ENCODE assay signal across 21 cellular contexts in genomic region chr6:11179088-11179977, GRCh38. TPM values are rescaled to one million over a fixed set of nuclear protein-coding genes. Genes with fewer than 3 reads are reported as not detected.
DNase-seq lines count a peak whose midpoint lies in the region; ATAC-seq and TF ChIP-seq lines count a peak whose summit lies in the region.
"Had no signal": no experiment of that assay in that cellular context is flagged by ENCODE, and none has a peak within 500 bp of the region (broad histone marks: within the 10 kb centered on the region; RNA-seq: fewer than 3 reads in every experiment).

No MANE protein-coding gene starts in this region.

- TF ChIP-seq POLR2A in breast epithelium (IDR thresholded peaks at IDR 0.05): no peak

- ATAC-seq in upper lobe of right lung: peak; percentile 34
- ATAC-seq: stimulated activated naive CD8-positive, alpha-beta T cell treated with anti-CD3 and anti-CD28 coated beads, Interleukin-15, amount 100 ng/mL, for 72 hours had no signal

- peak overlapping the region; percentile 40 for H3K27ac ChIP-seq in mammary epithelial cell (ENCODE audit: insufficient read depth, low read depth, low read length)
- H3K27ac ChIP-seq in breast epithelium: no peak overlapping the region
- no peak overlapping the region for H3K27ac ChIP-seq in endodermal cell (ENCODE audit: low read depth, low read length)
- H3K27ac ChIP-seq in upper lobe of right lung: no peak overlapping the region
- H3K27ac ChIP-seq: BLaER1 treated with 17β-estradiol and CSF1 and Interleukin-3, amounts not matched to agents 10 nM and 100 nM; coronary artery; spleen; tibial artery; VCaP had no signal

- POLR2A ChIA-PET in activated CD4-positive, alpha-beta T cell treated with anti-CD3 and anti-CD28 coated beads, Interleukin-2, amount 10 ng/mL, durations not matched to agents 7 days and 5 days (lab: Charles Lee): no interaction called here

- H3K27me3 Mint-ChIP-seq in endodermal cell (ENCODE audit: insufficient read depth): no peaks in the 10 kb centered on the region
- no peaks in the 10 kb centered on the region for H3K27me3 Mint-ChIP-seq in activated CD4-positive, alpha-beta T cell treated with anti-CD3 and anti-CD28 coated beads, Interleukin-2, amount 10 ng/mL, durations not matched to agents 7 days and 5 days
- H3K27me3 Mint-ChIP-seq: stimulated activated naive CD8-positive, alpha-beta T cell treated with anti-CD3 and anti-CD28 coated beads, Interleukin-15, amount 100 ng/mL, for 72 hours had no signal

- H2AFZ ChIP-seq in mammary epithelial cell (ENCODE audit: low read depth, low read length): peak overlapping the region; percentile 76

- H3K9me3 Mint-ChIP-seq in endodermal cell: peaks cover 10% of the 10 kb centered on the region
- H3K9me3 Mint-ChIP-seq in activated CD4-positive, alpha-beta T cell treated with anti-CD3 and anti-CD28 coated beads, Interleukin-2, amount 10 ng/mL, durations not matched to agents 7 days and 5 days: peaks cover 12% of the 10 kb centered on the region

- H4K20me1 ChIP-seq in mammary epithelial cell (ENCODE audit: insufficient read depth, low read length): no peaks in the 10 kb centered on the region
- H4K20me1 ChIP-seq: BLaER1 treated with 17β-estradiol and CSF1 and Interleukin-3, amounts not matched to agents 10 nM and 100 nM had no signal

- peak overlapping the region; percentile 27 for H3K9ac ChIP-seq in mammary epithelial cell (ENCODE audit: insufficient read depth, low read length)
- no peak overlapping the region for H3K9ac ChIP-seq in endodermal cell (ENCODE audit: extremely low read depth, low read length, poor library complexity, severe bottlenecking)
- H3K9ac ChIP-seq: BLaER1 treated with 17β-estradiol and CSF1 and Interleukin-3, amounts not matched to agents 10 nM and 100 nM had no signal

- TF ChIP-seq CTCF in mammary epithelial cell (conservative IDR thresholded peaks at IDR 0.05 in 1 of 2, IDR thresholded peaks at IDR 0.05 in 1 of 2; ENCODE audit: extremely low read depth in 1 of 2, insufficient read depth in 1 of 2, low read depth in 1 of 2, low read length in 2 of 2) (no peak), breast epithelium (IDR thresholded peaks at IDR 0.05) (no peak), endodermal cell (conservative IDR thresholded peaks at IDR 0.05) (no peak), upper lobe of right lung (IDR thresholded peaks at IDR 0.05) (no peak)

- WGBS in mammary epithelial cell (ENCODE audit: low coverage, missing lambda C conversion rate): 43% methylated on average over 10 of the region's 11 CpGs
- WGBS in endodermal cell (ENCODE audit: insufficient coverage in 1 of 2, insufficient read length in 1 of 2), 2 experiments: 71 to 76% methylated on average over 6 to 11 of the region's 11 CpGs

- dilution Hi-C loops in mammary epithelial cell (cut with HindIII; ENCODE audit: low sequenced_read_pairs): no loop called here

- in situ Hi-C loops in mammary epithelial cell (cut with MboI; ENCODE audit: low sequenced_read_pairs in 2 of 2): no loop called here
- in situ Hi-C loops in KBM-7 (cut with MboI; ENCODE audit: low pct_unique_long_range_greater_than_20kb, low sequenced_read_pairs): no loop called here

- DNase-seq in mammary epithelial cell: no peak
- DNase-seq in breast epithelium (ENCODE audit: low spot score in 2 of 2): no peak
- DNase-seq in NCI-H748 (lab: John Stamatoyannopoulos, UW; ENCODE audit: unreplicated experiment): peak; percentile 68
- DNase-seq in endodermal cell: peak; percentile 64
- no peak for DNase-seq in upper lobe of right lung
- no peak for DNase-seq in KBM-7
- DNase-seq in activated CD4-positive, alpha-beta T cell treated with anti-CD3 and anti-CD28 coated beads, Interleukin-2, amount 10 ng/mL, durations not matched to agents 7 days and 5 days: no peak
- DNase-seq in NCI-H2196 (lab: John Stamatoyannopoulos, UW; ENCODE audit: unreplicated experiment): no peak
- DNase-seq: activated CD4-positive, alpha-beta T cell treated with anti-CD3 and anti-CD28 coated beads, Interleukin-2, amount 50 U/mL, for 4 hours; activated CD8-positive, alpha-beta memory T cell treated with anti-CD3 and anti-CD28 coated beads, Interleukin-2, amount 50 U/mL, for 48 hours; activated effector memory CD4-positive, alpha-beta T cell treated with Interleukin-2 at 50 U/mL for 16 hours; Kasumi-1; NCI-H1092; NCI-H2029; spleen; stimulated activated CD4-positive, alpha-beta T cell treated with anti-CD3 and anti-CD28 coated beads, Interleukin-4, amount 100 ng/mL, for 4 hours; stimulated activated naive CD8-positive, alpha-beta T cell treated with anti-CD3 and anti-CD28 coated beads, Interleukin-15, amount 100 ng/mL, for 72 hours; tibial artery had no signal

- peaks cover 11% of the 10 kb centered on the region for H3K36me3 Mint-ChIP-seq in endodermal cell (ENCODE audit: low read depth)
- H3K36me3 Mint-ChIP-seq in activated CD4-positive, alpha-beta T cell treated with anti-CD3 and anti-CD28 coated beads, Interleukin-2, amount 10 ng/mL, durations not matched to agents 7 days and 5 days (ENCODE audit: low read depth): peaks cover 24% of the 10 kb centered on the region

- no peaks in the 10 kb centered on the region for H3K79me2 ChIP-seq in mammary epithelial cell (ENCODE audit: insufficient read depth, low read length)

- H3K9me3 ChIP-seq in mammary epithelial cell (replicated peaks; ENCODE audit: insufficient read depth, low read length): no peaks in the 10 kb centered on the region
- no peaks in the 10 kb centered on the region for H3K9me3 ChIP-seq in breast epithelium
- H3K9me3 ChIP-seq in endodermal cell (ENCODE audit: control insufficient read depth, low read length): peaks cover 13% of the 10 kb centered on the region
- H3K9me3 ChIP-seq in upper lobe of right lung: no peaks in the 10 kb centered on the region
- H3K9me3 ChIP-seq: tibial artery had no signal

- no peak overlapping the region for H3K4me3 Mint-ChIP-seq in endodermal cell
- no peak overlapping the region for H3K4me3 Mint-ChIP-seq in activated CD4-positive, alpha-beta T cell treated with anti-CD3 and anti-CD28 coated beads, Interleukin-2, amount 10 ng/mL, durations not matched to agents 7 days and 5 days
- H3K4me3 Mint-ChIP-seq: stimulated activated naive CD8-positive, alpha-beta T cell treated with anti-CD3 and anti-CD28 coated beads, Interleukin-15, amount 100 ng/mL, for 72 hours had no signal

- H3K4me1 Mint-ChIP-seq in endodermal cell: peaks cover 6% of the 10 kb centered on the region
- H3K4me1 Mint-ChIP-seq in activated CD4-positive, alpha-beta T cell treated with anti-CD3 and anti-CD28 coated beads, Interleukin-2, amount 10 ng/mL, durations not matched to agents 7 days and 5 days: peaks cover 2% of the 10 kb centered on the region
- H3K4me1 Mint-ChIP-seq: stimulated activated naive CD8-positive, alpha-beta T cell treated with anti-CD3 and anti-CD28 coated beads, Interleukin-15, amount 100 ng/mL, for 72 hours had no signal

- H3K27me3 ChIP-seq in mammary epithelial cell (ENCODE audit: insufficient read depth, low read length) (no peaks in the 10 kb centered on the region), breast epithelium (no peaks in the 10 kb centered on the region), endodermal cell (ENCODE audit: control insufficient read depth, insufficient read depth, low read length, poor library complexity, severe bottlenecking) (no peaks in the 10 kb centered on the region), upper lobe of right lung (no peaks in the 10 kb centered on the region)
- H3K27me3 ChIP-seq: BLaER1 treated with 17β-estradiol and CSF1 and Interleukin-3, amounts not matched to agents 10 nM and 100 nM; spleen; tibial artery had no signal

- H3K4me3 ChIP-seq in mammary epithelial cell (replicated peaks in 1 of 3; ENCODE audit: insufficient read depth in 1 of 3, low read depth in 2 of 3, low read length in 3 of 3) (no peak overlapping the region), breast epithelium (no peak overlapping the region), endodermal cell (ENCODE audit: low read length) (no peak overlapping the region), upper lobe of right lung (no peak overlapping the region)
- H3K4me3 ChIP-seq: BLaER1 treated with 17β-estradiol and CSF1 and Interleukin-3, amounts not matched to agents 10 nM and 100 nM; coronary artery; spleen; tibial artery had no signal

- no TSS peak for BruUV-seq in mammary epithelial cell (replicated peaks; lab: Mats Ljungman, UMichigan)

- no peaks in the 10 kb centered on the region for H3K36me3 ChIP-seq in mammary epithelial cell (ENCODE audit: insufficient read depth, low read length)
- no peaks in the 10 kb centered on the region for H3K36me3 ChIP-seq in breast epithelium
- H3K36me3 ChIP-seq in endodermal cell (ENCODE audit: control insufficient read depth, insufficient read depth, low read length): peaks cover 15% of the 10 kb centered on the region
- H3K36me3 ChIP-seq in upper lobe of right lung: peaks cover 18% of the 10 kb centered on the region

- peak overlapping the region; percentile 15 for H3K4me2 ChIP-seq in mammary epithelial cell (ENCODE audit: insufficient read depth, low read depth, low read length)
- H3K4me2 ChIP-seq: BLaER1 treated with 17β-estradiol and CSF1 and Interleukin-3, amounts not matched to agents 10 nM and 100 nM had no signal

- intact Hi-C loops in mammary epithelial cell (cut with micrococcal nuclease): loop anchor here (10.0 kb wide), 1 partner anchor 165 kb away; no protein-coding TSS in a partner anchor
- intact Hi-C loops in breast epithelium (cut with DNase I; ENCODE audit: low total_unique reads): no loop called here
- intact Hi-C loops in upper lobe of right lung (cut with DNase I): no loop called here

- CTCF ChIA-PET in mammary epithelial cell (lab: Charles Lee; ENCODE audit: low non-redundant PET): no interaction called here
- CTCF ChIA-PET in activated CD4-positive, alpha-beta T cell treated with anti-CD3 and anti-CD28 coated beads, Interleukin-2, amount 10 ng/mL, durations not matched to agents 7 days and 5 days (lab: Charles Lee): interaction anchor here (1.2 to 1.4 kb wide), 2 partner anchors 9 to 13 kb away, joined by 3 to 5 read pairs; no protein-coding TSS in a partner anchor

- H3K4me1 ChIP-seq in mammary epithelial cell (ENCODE audit: insufficient read depth, low read length) (peaks cover 11% of the 10 kb centered on the region), breast epithelium (no peaks in the 10 kb centered on the region), endodermal cell (ENCODE audit: control insufficient read depth, insufficient read depth, low read length) (no peaks in the 10 kb centered on the region), upper lobe of right lung (no peaks in the 10 kb centered on the region)
- H3K4me1 ChIP-seq: spleen, tibial artery had no signal

- H3K27ac Mint-ChIP-seq in endodermal cell: no peak overlapping the region
- no peak overlapping the region for H3K27ac Mint-ChIP-seq in activated CD4-positive, alpha-beta T cell treated with anti-CD3 and anti-CD28 coated beads, Interleukin-2, amount 10 ng/mL, durations not matched to agents 7 days and 5 days
- H3K27ac Mint-ChIP-seq: stimulated activated naive CD8-positive, alpha-beta T cell treated with anti-CD3 and anti-CD28 coated beads, Interleukin-15, amount 100 ng/mL, for 72 hours had no signal

RNA-seq across cellular contexts. Expression of gene NEDD9, which starts 53.1 kb away (rescaled TPM):
- 10 to 100 TPM in 1 of 2 donors, 1 to 10 TPM in 1; 7.8 to 69.7 TPM for total RNA-seq in mammary epithelial cell
- 4.8 TPM for polyA plus RNA-seq in mammary epithelial cell
- 3.5 TPM for polyA minus RNA-seq in mammary epithelial cell
- 100 to 1,000 TPM in 1 of 3 donors, 10 to 100 TPM in 2; 41.4 to 108 (median 79.2) TPM for total RNA-seq in breast epithelium
- total RNA-seq in endodermal cell: 1 to 10 TPM; 1.7 to 7.4 TPM
- 24.6 TPM for polyA plus RNA-seq in endodermal cell (2013, experiment 1 of 2)
- 26.5 TPM for polyA plus RNA-seq in endodermal cell (2013, experiment 2 of 2)
- total RNA-seq in upper lobe of right lung: 194 TPM
- 10 to 100 TPM; 42.7 to 47.7 TPM for total RNA-seq in activated CD4-positive, alpha-beta T cell treated with anti-CD3 and anti-CD28 coated beads, Interleukin-2, amount 10 ng/mL, durations not matched to agents 7 days and 5 days

Comparison
In these comparisons a context has a peak if more than half of its experiments do, and no peak if none do; other contexts are left out.
1. DNase-seq: peak in NCI-H748 (single experiment) and endodermal cell (single experiment); none in mammary epithelial cell (single experiment), breast epithelium (0 of 2), upper lobe of right lung (single experiment), KBM-7 (single experiment), activated CD4-positive, alpha-beta T cell treated with anti-CD3 and anti-CD28 coated beads, Interleukin-2, amount 10 ng/mL, durations not matched to agents 7 days and 5 days (single experiment) and NCI-H2196 (single experiment).